ENCODE assay signal across 8 cellular contexts in genomic region chr4:100907465-100908454, GRCh38.
DNase-seq lines count a peak whose midpoint lies in the region; ATAC-seq and TF ChIP-seq lines count a peak whose summit lies in the region.

No MANE protein-coding gene starts in this region.

- no peak overlapping the region for H3K27ac ChIP-seq in psoas muscle

- WGBS in psoas muscle, 3 donors, result 62 to 85% (median 81%) methylated on average over 3 of the region's 3 CpGs

- no peak for ATAC-seq in psoas muscle

- TF ChIP-seq CTCF in GM12864 (IDR thresholded peaks at IDR 0.05; ENCODE audit: low read depth, low read length, missing control alignments) (peak; percentile 17), epithelial cell of proximal tubule (conservative IDR thresholded peaks at IDR 0.05; ENCODE audit: low read depth, low read length) (peak; percentile 57), psoas muscle (IDR thresholded peaks at IDR 0.05) (peak; percentile 41)

- H3K36me3 ChIP-seq in psoas muscle (ENCODE audit: insufficient read depth in 1 of 2, low read depth in 1 of 2), result no peaks in the 10 kb centered on the region

- H3K9me3 ChIP-seq in psoas muscle, result no peaks in the 10 kb centered on the region

- intact Hi-C loops in psoas muscle (cut with DNase I), result no loop called here

- H3K4me3 ChIP-seq in GM12864 (ENCODE audit: low read depth, low read length) (no peak overlapping the region), epithelial cell of proximal tubule (ENCODE audit: low read depth, low read length) (no peak overlapping the region), psoas muscle (no peak overlapping the region)

- H3K27me3 ChIP-seq in psoas muscle (ENCODE audit: insufficient read depth in 3 of 3, low read length in 2 of 3), result no peaks in the 10 kb centered on the region

- no peak for DNase-seq in GM12864 (ENCODE audit: low read depth)
- peak; percentile 22 for DNase-seq in NCI-H69 (lab: John Stamatoyannopoulos, UW)
- no peak for DNase-seq in epithelial cell of proximal tubule (ENCODE audit: low read depth)
- DNase-seq in psoas muscle, result no peak
- no peak for DNase-seq in T-helper 9 cell
- DNase-seq in activated CD4-positive, alpha-beta T cell treated with anti-CD3 and anti-CD28 coated beads for 4 hours, result no peak
- DNase-seq in hippocampal formation (lab: John Stamatoyannopoulos, UW), result no peak
- no peak for DNase-seq in NCI-H345 (lab: John Stamatoyannopoulos, UW)

- H3K4me1 ChIP-seq in psoas muscle, result no peaks in the 10 kb centered on the region
